Comparison of ENCODE assay signal across 16 cellular contexts in genomic region chr13:97189943-97190342, GRCh38.
"Had no signal": no experiment of that assay in that cellular context is flagged by ENCODE, and none has a peak within 500 bp of the region (broad histone marks: within the 10 kb centered on the region; RNA-seq: fewer than 3 reads in every experiment).

No MANE protein-coding gene starts in this region.

- H3K9me3 ChIP-seq: esophagus squamous epithelium, heart right ventricle, mucosa of descending colon, neutrophil, right atrium auricular region had no signal

- ATAC-seq: activated CD8-positive, alpha-beta memory T cell treated with anti-CD3 and anti-CD28 coated beads, Interleukin-2, amount 10 ng/mL, durations not matched to agents 7 days and 5 days; foreskin keratinocyte; heart right ventricle; left lobe of liver; mucosa of descending colon; naive thymus-derived CD8-positive, alpha-beta T cell had no signal

- H3K27ac ChIP-seq: esophagus squamous epithelium, foreskin keratinocyte, heart right ventricle, neutrophil, right atrium auricular region had no signal

- FAIRE-seq: urothelium cell line had no signal

- DNase-seq: activated CD4-positive, alpha-beta T cell treated with anti-CD3 and anti-CD28 coated beads, Interleukin-2, amount 50 U/mL, for 48 hours; activated CD4-positive, CD25-positive, alpha-beta regulatory T cell treated with anti-CD3 and anti-CD28 coated beads, Interleukin-2, amount 50 U/mL, for 72 hours; activated CD8-positive, alpha-beta memory T cell treated with anti-CD3 and anti-CD28 coated beads, Interleukin-2, amount 10 ng/mL, durations not matched to agents 7 days and 5 days; activated gamma-delta T cell; activated T-cell treated with anti-CD3 and anti-CD28 coated beads, Interleukin-2, amount 50 U/mL, for 24 hours; esophagus squamous epithelium; foreskin keratinocyte; heart right ventricle; islet precursor cell; mucosa of descending colon; naive thymus-derived CD8-positive, alpha-beta T cell had no signal

- H3K4me1 ChIP-seq: esophagus squamous epithelium, right atrium auricular region had no signal

- H3K36me3 ChIP-seq: esophagus squamous epithelium, heart right ventricle, neutrophil, right atrium auricular region had no signal

- H3K27me3 ChIP-seq: esophagus squamous epithelium, foreskin keratinocyte, heart right ventricle, right atrium auricular region had no signal

- H3K4me3 ChIP-seq: esophagus squamous epithelium, heart right ventricle, mucosa of descending colon, right atrium auricular region, smooth muscle cell had no signal
